ENCODE assay signal across 18 cellular contexts in genomic region chr11:63144121-63144520, GRCh38. TPM values are rescaled to one million over a fixed set of nuclear protein-coding genes. Genes with fewer than 3 reads are reported as not detected.
DNase-seq lines count a peak whose midpoint lies in the region; ATAC-seq and TF ChIP-seq lines count a peak whose summit lies in the region.
"Had no signal": no experiment of that assay in that cellular context is flagged by ENCODE, and none has a peak within 500 bp of the region (broad histone marks: within the 10 kb centered on the region; RNA-seq: fewer than 3 reads in every experiment).

SLC22A24 (minus strand) TSS chr11:63144221; CDS start chr11:63143779, 442 bp downstream.

- ATAC-seq in right cardiac atrium = no peak

- intact Hi-C loops in left ventricle myocardium inferior (cut with micrococcal nuclease) = no loop called here
- intact Hi-C loops in right cardiac atrium (cut with DNase I) = no loop called here

- H3K4me1 ChIP-seq in left ventricle myocardium inferior = peaks cover 5% of the 10 kb centered on the region
- H3K4me1 ChIP-seq in right cardiac atrium (ENCODE audit: control insufficient read depth, insufficient read depth, low read length) = no peaks in the 10 kb centered on the region
- no peaks in the 10 kb centered on the region for H3K4me1 ChIP-seq in effector memory CD4-positive, alpha-beta T cell (ENCODE audit: control insufficient read depth, insufficient read depth, low read length, poor library complexity, severe bottlenecking)
- H3K4me1 ChIP-seq: Caco-2 had no signal

- WGBS in right cardiac atrium = 78% methylated on average over 1 of the region's 1 CpG

- peaks cover 0 to 6% (median 2%) of the 10 kb centered on the region in 3 donors for H3K27me3 Mint-ChIP-seq in immature natural killer cell (ENCODE audit: low read depth in 3 of 3)

- H3K4me1 Mint-ChIP-seq in immature natural killer cell = no peaks in the 10 kb centered on the region

- H3K4me3 ChIP-seq in left ventricle myocardium inferior (no peak within 1 kb of the TSS), right cardiac atrium (ENCODE audit: low read length) (no peak within 1 kb of the TSS), epithelial cell of proximal tubule (ENCODE audit: low read depth, low read length) (no peak within 1 kb of the TSS)
- H3K4me3 ChIP-seq in effector memory CD4-positive, alpha-beta T cell (ENCODE audit: insufficient read depth, low read depth, low read length, poor library complexity, severe bottlenecking) = no peak within 1 kb of the TSS

- H3K27me3 ChIP-seq in left ventricle myocardium inferior (ENCODE audit: low read depth) (no peaks in the 10 kb centered on the region), right cardiac atrium (ENCODE audit: control insufficient read depth, insufficient read depth) (no peaks in the 10 kb centered on the region)
- no peaks in the 10 kb centered on the region for H3K27me3 ChIP-seq in effector memory CD4-positive, alpha-beta T cell (replicated peaks; ENCODE audit: control insufficient read depth, insufficient read depth, low read length, poor library complexity, severe bottlenecking)

- no peak for TF ChIP-seq CTCF in left ventricle myocardium inferior (IDR thresholded peaks at IDR 0.05; ENCODE audit: borderline replicate concordance)
- no peak for TF ChIP-seq CTCF in VCaP (conservative IDR thresholded peaks at IDR 0.05)
- TF ChIP-seq CTCF in epithelial cell of proximal tubule (conservative IDR thresholded peaks at IDR 0.05; ENCODE audit: low read depth, low read length) = no peak

- H3K27ac Mint-ChIP-seq in immature natural killer cell = no peak within 1 kb of the TSS
- H3K27ac Mint-ChIP-seq: CD4-positive, alpha-beta T cell had no signal

- no peaks in the 10 kb centered on the region for H3K9me3 Mint-ChIP-seq in immature natural killer cell
- H3K9me3 Mint-ChIP-seq: CD4-positive, alpha-beta T cell had no signal

- no peaks in the 10 kb centered on the region for H3K36me3 ChIP-seq in left ventricle myocardium inferior
- no peaks in the 10 kb centered on the region for H3K36me3 ChIP-seq in effector memory CD4-positive, alpha-beta T cell (ENCODE audit: control insufficient read depth, insufficient read depth, low read length)

- H3K9me3 ChIP-seq in left ventricle myocardium inferior (replicated peaks) = peaks cover 4% of the 10 kb centered on the region
- H3K9me3 ChIP-seq in right cardiac atrium (ENCODE audit: control insufficient read depth, low read length) = no peaks in the 10 kb centered on the region
- H3K9me3 ChIP-seq in effector memory CD4-positive, alpha-beta T cell (ENCODE audit: control insufficient read depth, low read length) = no peaks in the 10 kb centered on the region
- H3K9me3 ChIP-seq: Caco-2 had no signal

- H3K36me3 Mint-ChIP-seq in immature natural killer cell = no peaks in the 10 kb centered on the region

- DNase-seq in left ventricle myocardium inferior = no peak
- no peak for DNase-seq in right cardiac atrium
- DNase-seq in epithelial cell of proximal tubule (ENCODE audit: low read depth) = peak; percentile 29
- DNase-seq in renal cortical epithelial cell (ENCODE audit: low read depth) = peak; percentile 19
- DNase-seq in effector memory CD4-positive, alpha-beta T cell = no peak
- no peak for DNase-seq in immature natural killer cell
- no peak for DNase-seq in ecto neural progenitor cell (ENCODE audit: low spot score)
- DNase-seq: 8988T; AML-193; Caco-2; CD4-positive, alpha-beta T cell; GDM1; GOT3; H7; IMR-90 had no signal

- peak within 1 kb of the TSS; percentile 40 for H3K27ac ChIP-seq in left ventricle myocardium inferior (replicated peaks)
- H3K27ac ChIP-seq in right cardiac atrium (ENCODE audit: low read length) = no peak within 1 kb of the TSS
- peak within 1 kb of the TSS; percentile 34 for H3K27ac ChIP-seq in VCaP
- no peak within 1 kb of the TSS for H3K27ac ChIP-seq in effector memory CD4-positive, alpha-beta T cell (ENCODE audit: insufficient read depth, low read length, poor library complexity, severe bottlenecking)
- H3K27ac ChIP-seq: C4-2B had no signal

- H3K4me3 Mint-ChIP-seq in immature natural killer cell = no peak within 1 kb of the TSS
- H3K4me3 Mint-ChIP-seq: CD4-positive, alpha-beta T cell had no signal

RNA-seq across cellular contexts. Expression of gene SLC22A24, which starts in this region (rescaled TPM):
- total RNA-seq in left ventricle myocardium inferior (not detected), right cardiac atrium (not detected), epithelial cell of proximal tubule (not detected in 2 replicates), renal cortical epithelial cell (not detected in 2 replicates)
- polyA plus RNA-seq in right cardiac atrium (not detected), immature natural killer cell (not detected)
- total RNA-seq: Caco-2; CD4-positive, alpha-beta T cell; H7; IMR-90 had no signal
- polyA plus RNA-seq: BJ, IMR-90 had no signal

Comparison
In these comparisons a context has a peak if more than half of its experiments do, and no peak if none do; other contexts are left out.
1. H3K27ac ChIP-seq: peak in left ventricle myocardium inferior (single experiment) and VCaP (single experiment); none in right cardiac atrium (single experiment) and effector memory CD4-positive, alpha-beta T cell (single experiment).
2. Peak in DNase-seq in epithelial cell of proximal tubule; RNA of the gene not detected or under 1 TPM.
3. Peak in DNase-seq in renal cortical epithelial cell; RNA of the gene not detected or under 1 TPM.